Comparison of ENCODE assay signal across 9 cellular contexts in genomic region chr18:32545631-32546030, GRCh38.
"Had no signal": no experiment of that assay in that cellular context is flagged by ENCODE, and none has a peak within 500 bp of the region (broad histone marks: within the 10 kb centered on the region; RNA-seq: fewer than 3 reads in every experiment).

No MANE protein-coding gene starts in this region.

- H3K27ac ChIP-seq: GM23248 had no signal

- H3K4me3 ChIP-seq: GM23248, GM23338, HAP-1 had no signal

- H3K36me3 ChIP-seq: HAP-1 had no signal

- H3K9me3 Mint-ChIP-seq: GM23338, H9 had no signal

- H3K4me1 ChIP-seq: HAP-1 had no signal

- ATAC-seq: GM23338, HCT116 had no signal

- H3K27ac Mint-ChIP-seq: H9, HFFc6 had no signal

- H3K9me3 ChIP-seq: HAP-1 had no signal

- DNase-seq: GM23248, GOT3, H7, H9, HCEC 1CT, HFFc6 had no signal

- H3K4me3 Mint-ChIP-seq: GM23338, H9, HFFc6 had no signal
